18 cellular contexts compared by ENCODE assay signal in genomic region chr5:74516217-74516636, GRCh38.
DNase-seq lines count a peak whose midpoint lies in the region; ATAC-seq, FAIRE-seq and TF ChIP-seq lines count a peak whose summit lies in the region.
"Had no signal": no experiment of that assay in that cellular context is flagged by ENCODE, and none has a peak within 500 bp of the region (broad histone marks: within the 10 kb centered on the region; RNA-seq: fewer than 3 reads in every experiment).

No MANE protein-coding gene starts in this region.

- no peaks in the 10 kb centered on the region for H3K9me3 ChIP-seq in heart right ventricle
- H3K9me3 ChIP-seq: MG63, tibial artery had no signal

- 63 to 70% methylated on average over 2 of the region's 2 CpGs for WGBS in heart right ventricle, 2 donors

- DNase-seq in heart right ventricle (peak in 1 of 2 donors; percentile 40), cardiac septum (ENCODE audit: low spot score) (no peak), RPMI7951 (ENCODE audit: low read depth) (peak; percentile 52), iPS DF 19.7 (ENCODE audit: low read depth, low spot score) (peak; percentile 33), urothelium cell line (ENCODE audit: low spot score) (peak; percentile 33), amygdala (lab: John Stamatoyannopoulos, UW) (no peak), NCI-H524 treated with DMSO at 0.1 percent for 48 hours (lab: John Stamatoyannopoulos, UW) (no peak)
- DNase-seq: activated T-cell treated with anti-CD3 and anti-CD28 coated beads, Interleukin-2, amount 50 U/mL, for 24 hours; aorta; DMS 273 treated with DMSO at 0.1 percent for 48 hours; effector memory CD4-positive, alpha-beta T cell; MG63; NCI-H446 treated with DMSO at 0.1 percent for 48 hours; SHP77 treated with DMSO at 0.1 percent for 48 hours; small intestine; tibial artery had no signal

- peaks cover 0 to 19% (median 0%) of the 10 kb centered on the region in 9 donors for H3K4me1 ChIP-seq in heart right ventricle
- H3K4me1 ChIP-seq: tibial artery had no signal

- intact Hi-C loops in heart right ventricle (cut with DNase I) (no loop called here), cardiac septum (cut with DNase I) (no loop called here)

- FAIRE-seq in urothelium cell line (lab: Jason Lieb, UNC) = no peak
- FAIRE-seq: GM12892, small intestine had no signal

- TF ChIP-seq CTCF in heart right ventricle (IDR thresholded peaks at IDR 0.05) = no peak

- peak in 7 of 8 donors; percentile 32 to 82 (median 65) for ATAC-seq in heart right ventricle
- ATAC-seq in GM18870 (IDR thresholded peaks at IDR 0.05; ENCODE audit: unreplicated experiment) = no peak

- peak overlapping the region in 2 of 10 donors; percentile 1 to 34 for H3K27ac ChIP-seq in heart right ventricle
- H3K27ac ChIP-seq: tibial artery had no signal

- H3K27me3 ChIP-seq in heart right ventricle = no peaks in the 10 kb centered on the region
- H3K27me3 ChIP-seq: MG63, tibial artery had no signal

- no peak overlapping the region for H3K4me3 ChIP-seq in heart right ventricle
- H3K4me3 ChIP-seq: MG63, tibial artery had no signal

- H3K36me3 ChIP-seq in heart right ventricle = no peaks in the 10 kb centered on the region
- H3K36me3 ChIP-seq: MG63, tibial artery had no signal

Comparison
In these comparisons a context has a peak if more than half of its experiments do, and no peak if none do; other contexts are left out.
1. DNase-seq: peak in RPMI7951 (single experiment), iPS DF 19.7 (single experiment) and urothelium cell line (single experiment); none in cardiac septum (single experiment), amygdala (0 of 56) and NCI-H524 treated with DMSO at 0.1 percent for 48 hours (single experiment).